ENCODE assay signal across 11 cellular contexts in the genomic region with DNA sequence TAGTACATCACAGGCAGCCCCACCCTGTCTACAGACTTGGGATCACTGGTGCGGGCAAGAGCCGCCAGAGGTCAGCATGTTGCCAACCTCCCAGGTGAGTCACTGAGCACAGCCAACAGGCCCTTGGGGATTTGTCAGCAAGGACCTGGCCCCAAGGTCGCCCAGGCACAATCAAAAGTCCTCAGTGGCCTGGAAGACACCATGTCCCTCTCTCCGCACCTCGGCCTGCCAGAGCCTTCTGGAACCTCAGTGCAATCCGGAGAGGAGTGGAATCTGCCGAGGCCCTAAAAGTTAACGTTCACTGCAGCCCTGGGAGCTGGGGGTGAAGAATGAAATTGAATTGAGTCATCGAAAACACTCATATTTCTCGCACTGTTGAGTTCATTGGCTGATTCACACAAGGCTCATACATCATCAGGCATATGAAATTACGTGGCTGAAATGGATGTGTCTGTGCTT.
DNase-seq lines count a peak whose midpoint lies in the region; ATAC-seq and TF ChIP-seq lines count a peak whose summit lies in the region.
"Had no signal": no experiment of that assay in that cellular context is flagged by ENCODE, and none has a peak within 500 bp of the region (broad histone marks: within the 10 kb centered on the region; RNA-seq: fewer than 3 reads in every experiment).

No MANE protein-coding gene starts in this region.

- ATAC-seq in Right ventricle myocardium superior (ENCODE audit: poor library complexity) (no peak), HG03045 (IDR thresholded peaks at IDR 0.05; ENCODE audit: unreplicated experiment) (no peak), HG02678 (IDR thresholded peaks at IDR 0.05; ENCODE audit: unreplicated experiment) (no peak), GM19023 (IDR thresholded peaks at IDR 0.05; ENCODE audit: unreplicated experiment) (no peak), GM21367 (IDR thresholded peaks at IDR 0.05; ENCODE audit: unreplicated experiment) (no peak)
- ATAC-seq: upper lobe of right lung had no signal

- H3K36me3 ChIP-seq in right atrium auricular region (no peaks in the 10 kb centered on the region), SK-N-SH (replicated peaks in 1 of 2; ENCODE audit: control insufficient read depth in 1 of 2, insufficient read depth in 2 of 2, low read length in 1 of 2) (no peaks in the 10 kb centered on the region)
- H3K36me3 ChIP-seq: upper lobe of right lung had no signal

- CTCF ChIA-PET in SK-N-SH (lab: Yijun Ruan, JAX): interaction anchor here (1.4 to 12.4 kb wide), 3 partner anchors 10 to 93 kb away, joined by 3 to 123 read pairs (median 7); no protein-coding TSS in a partner anchor

- no peaks in the 10 kb centered on the region for H3K9me2 ChIP-seq in SK-N-SH

- no peak overlapping the region for H3K4me2 ChIP-seq in SK-N-SH

- TF ChIP-seq RAD21 in SK-N-SH (IDR thresholded peaks at IDR 0.05; ENCODE audit: low read length): no peak

- H3K9ac ChIP-seq in SK-N-SH: no peak overlapping the region

- peaks cover 0 to 6% of the 10 kb centered on the region in 2 donors for H3K4me1 ChIP-seq in right atrium auricular region
- no peaks in the 10 kb centered on the region for H3K4me1 ChIP-seq in SK-N-SH (ENCODE audit: control insufficient read depth in 1 of 2, insufficient read depth in 2 of 2, low read depth in 1 of 2, low read length in 1 of 2)
- H3K4me1 ChIP-seq: upper lobe of right lung had no signal

- H3K27me3 ChIP-seq in right atrium auricular region (no peaks in the 10 kb centered on the region), SK-N-SH (ENCODE audit: insufficient read depth) (no peaks in the 10 kb centered on the region)

- 0 out of 2 replicates have a peak overlapping the region, but pooled peaks have one; percentile 5 for H2AFZ ChIP-seq in SK-N-SH (ENCODE audit: low read depth)

- no peak overlapping the region for H3K27ac ChIP-seq in right atrium auricular region
- no peak overlapping the region for H3K27ac ChIP-seq in SK-N-SH (ENCODE audit: low read depth in 2 of 2, low read length in 1 of 2)
- H3K27ac ChIP-seq: upper lobe of right lung had no signal

- TF ChIP-seq CTCF in right atrium auricular region (IDR thresholded peaks at IDR 0.05) (no peak), SK-N-SH (IDR thresholded peaks at IDR 0.05) (no peak)

- H3K9me3 ChIP-seq in right atrium auricular region (no peaks in the 10 kb centered on the region), SK-N-SH (no peaks in the 10 kb centered on the region)
- H3K9me3 ChIP-seq: upper lobe of right lung had no signal

- WGBS in SK-N-SH (ENCODE audit: low lambda C conversion rate): 38% methylated on average over 11 of the region's 11 CpGs

- peak; percentile 36 for DNase-seq in Right ventricle myocardium superior
- no peak for DNase-seq in right atrium auricular region (ENCODE audit: low spot score)
- DNase-seq in SK-N-SH: no peak
- peak; percentile 71 for DNase-seq in glomerular visceral epithelial cell (ENCODE audit: extremely low spot score)
- DNase-seq: activated CD4-positive, alpha-beta T cell treated with anti-CD3 and anti-CD28 coated beads, Interleukin-2, amount 50 U/mL, for 48 hours; NCI-H146; upper lobe of right lung had no signal

- H3K79me2 ChIP-seq in SK-N-SH (ENCODE audit: insufficient read depth): no peaks in the 10 kb centered on the region

- H3K4me3 ChIP-seq in right atrium auricular region: no peak overlapping the region
- no peak overlapping the region for H3K4me3 ChIP-seq in SK-N-SH (ENCODE audit: low read depth in 2 of 2, low read length in 1 of 2)
- H3K4me3 ChIP-seq: upper lobe of right lung had no signal

- intact Hi-C loops in Right ventricle myocardium superior (cut with DNase I): no loop called here

- POLR2A ChIA-PET in SK-N-SH (lab: Yijun Ruan, JAX): no interaction called here

- H3F3A ChIP-seq in SK-N-SH (replicated peaks; ENCODE audit: insufficient read depth): no peaks in the 10 kb centered on the region

- no peak for TF ChIP-seq EP300 in SK-N-SH (IDR thresholded peaks at IDR 0.05; ENCODE audit: borderline replicate concordance in 1 of 2, low read depth in 1 of 2, low read length in 1 of 2)

- H4K20me1 ChIP-seq in SK-N-SH (ENCODE audit: insufficient read depth): no peaks in the 10 kb centered on the region

TF ChIP-seq in SK-N-SH, 30 proteins besides CTCF, POLR2A, EP300 and RAD21:
- TF ChIP-seq FOSL2 (IDR thresholded peaks at IDR 0.05; ENCODE audit: borderline replicate concordance, low read depth): peak; percentile 55; the same call in 1 of the 2 replicates
- TF ChIP-seq GATA2 (CRISPR knock-in tag; IDR thresholded peaks at IDR 0.05): no peak
- no peak for TF ChIP-seq POLR2AphosphoS5 (IDR thresholded peaks at IDR 0.05; ENCODE audit: low read depth, low read length)

Comparison
In these comparisons a context has a peak if more than half of its experiments do, and no peak if none do; other contexts are left out.
1. DNase-seq: peak in Right ventricle myocardium superior (single experiment) and glomerular visceral epithelial cell (single experiment); none in right atrium auricular region (single experiment) and SK-N-SH (single experiment).